Comparison of ENCODE assay signal across 8 cellular contexts in the genomic region with DNA sequence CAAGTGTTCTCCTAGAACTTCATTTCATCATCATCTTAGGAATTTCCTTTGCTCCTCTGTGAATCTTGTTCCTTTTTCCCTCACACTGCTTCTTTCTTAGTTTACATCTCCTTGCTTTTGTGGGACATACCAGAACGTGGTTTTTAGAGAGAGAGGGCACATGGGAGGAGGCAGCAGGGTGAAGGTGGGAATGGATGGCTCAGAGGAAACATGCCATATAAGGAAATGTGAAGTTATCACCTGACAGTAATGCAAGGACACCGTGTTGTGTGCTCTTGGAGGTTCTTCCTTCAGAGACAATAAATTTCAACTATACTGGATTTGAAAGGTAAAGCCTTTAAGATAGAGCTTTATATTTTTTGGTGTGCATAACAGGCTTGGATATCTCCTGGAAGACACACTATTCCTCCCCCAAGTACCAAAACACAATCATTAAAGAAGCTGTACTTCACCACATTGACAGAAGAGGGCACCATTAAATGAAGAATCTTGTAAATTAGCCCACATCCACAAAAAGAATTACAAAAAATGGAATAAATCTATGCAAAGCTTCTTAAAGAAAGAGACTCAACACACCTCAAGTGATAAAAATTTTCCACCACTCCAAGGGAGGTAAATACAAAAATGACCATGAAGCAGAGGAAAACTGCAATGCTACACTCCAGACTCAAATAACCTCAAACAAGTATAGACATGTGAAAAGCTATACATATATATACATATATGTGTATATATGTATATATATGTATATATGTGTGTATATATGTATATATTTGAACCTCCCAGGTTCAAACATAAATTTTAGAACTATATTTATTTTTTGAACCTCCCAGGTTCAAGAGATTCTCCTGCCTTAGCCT. TPM values are rescaled to one million over a fixed set of nuclear protein-coding genes. Genes with fewer than 3 reads are reported as not detected.
DNase-seq lines count a peak whose midpoint lies in the region; TF ChIP-seq lines count a peak whose summit lies in the region.

No MANE protein-coding gene starts in this region.

- no peak overlapping the region for H3K27ac ChIP-seq in CD4-positive, alpha-beta memory T cell (ENCODE audit: low read depth, low read length)
- peak overlapping the region; percentile 21 to 39 for H3K27ac ChIP-seq in tibial artery

- peaks cover 4% of the 10 kb centered on the region for H3K4me1 ChIP-seq in CD4-positive, alpha-beta memory T cell (ENCODE audit: insufficient read depth, low read length)
- peaks cover 0 to 21% (median 11%) of the 10 kb centered on the region in 4 donors for H3K4me1 ChIP-seq in tibial artery

- H3K9me3 Mint-ChIP-seq in CD4-positive, alpha-beta memory T cell, result no peaks in the 10 kb centered on the region
- H3K9me3 Mint-ChIP-seq in glutamatergic neuron (ENCODE audit: unreplicated experiment), result no peaks in the 10 kb centered on the region

- no peaks in the 10 kb centered on the region for H3K27me3 ChIP-seq in CD4-positive, alpha-beta memory T cell (ENCODE audit: insufficient read depth, low read length)
- no peaks in the 10 kb centered on the region for H3K27me3 ChIP-seq in tibial artery

- TF ChIP-seq CTCF in GM20000 (IDR thresholded peaks at IDR 0.05; ENCODE audit: extremely low read depth, missing control alignments) (peak; percentile 39), glutamatergic neuron (IDR thresholded peaks at IDR 0.05; ENCODE audit: partially characterized antibody, unreplicated experiment) (peak; percentile 64), tibial artery (IDR thresholded peaks at IDR 0.05) (peak; percentile 59 to 66)

- H3K9me3 ChIP-seq in CD4-positive, alpha-beta memory T cell (ENCODE audit: control insufficient read depth in 1 of 2, low read length in 2 of 2), result no peaks in the 10 kb centered on the region
- H3K9me3 ChIP-seq in tibial artery, result no peaks in the 10 kb centered on the region

- H3K36me3 Mint-ChIP-seq in CD4-positive, alpha-beta memory T cell, result no peaks in the 10 kb centered on the region
- H3K36me3 Mint-ChIP-seq in glutamatergic neuron (ENCODE audit: unreplicated experiment), result no peaks in the 10 kb centered on the region

- H3K4me3 ChIP-seq in CD4-positive, alpha-beta memory T cell (ENCODE audit: low read length in 2 of 2), result no peak overlapping the region
- H3K4me3 ChIP-seq in tibial artery, result no peak overlapping the region

- CTCF ChIA-PET in CD4-positive, alpha-beta memory T cell (lab: Charles Lee; ENCODE audit: partially characterized antibody), result interaction anchor here (0.6 to 7.2 kb wide), 43 partner anchors 9 to 566 kb away, joined by 3 to 235 read pairs (median 6); a partner anchor contains a TSS

- intact Hi-C loops in CD4-positive, alpha-beta memory T cell (cut with micrococcal nuclease), result loop anchor here (1.0 to 5.0 kb wide), 6 partner anchors 26 to 264 kb away; a partner anchor contains a TSS
- intact Hi-C loops in tibial artery (cut with DNase I; ENCODE audit: low total_unique reads), result loop anchor here (10.0 kb wide), 1 partner anchor 52 kb away; no protein-coding TSS in a partner anchor

- POLR2A ChIA-PET in CD4-positive, alpha-beta memory T cell (lab: Charles Lee; ENCODE audit: partially characterized antibody), result interaction anchor here (0.8 to 3.4 kb wide), 14 partner anchors 10 to 269 kb away, joined by 3 to 31 read pairs (median 4); a partner anchor contains a TSS

- DNase-seq in CD4-positive, alpha-beta memory T cell, result peak in 4 of 5 donors; percentile 45 to 54 (median 52)
- DNase-seq in GM20000 (ENCODE audit: low spot score) (no peak), SKM-1 (lab: John Stamatoyannopoulos, UW; ENCODE audit: unreplicated experiment) (peak; percentile 3), glutamatergic neuron (no peak), tibial artery (no peak), NCI-H1930 (lab: John Stamatoyannopoulos, UW) (no peak)
- no peak for DNase-seq in effector CD4-positive, alpha-beta T cell
- DNase-seq in activated naive CD4-positive, alpha-beta T cell treated with Interleukin-2 at 50 U/mL for 16 hours, result no peak

- no peak overlapping the region for H3K4me3 Mint-ChIP-seq in CD4-positive, alpha-beta memory T cell
- no peak overlapping the region for H3K4me3 Mint-ChIP-seq in glutamatergic neuron (ENCODE audit: unreplicated experiment)

- no peaks in the 10 kb centered on the region for H3K36me3 ChIP-seq in CD4-positive, alpha-beta memory T cell (ENCODE audit: insufficient read depth, low read length)
- H3K36me3 ChIP-seq in tibial artery, result no peaks in the 10 kb centered on the region

- no peak overlapping the region for H3K27ac Mint-ChIP-seq in CD4-positive, alpha-beta memory T cell
- no peak overlapping the region for H3K27ac Mint-ChIP-seq in glutamatergic neuron (ENCODE audit: unreplicated experiment)

- H3K4me1 Mint-ChIP-seq in CD4-positive, alpha-beta memory T cell, result peaks cover 5 to 7% (median 6%) of the 10 kb centered on the region in 4 donors
- no peaks in the 10 kb centered on the region for H3K4me1 Mint-ChIP-seq in glutamatergic neuron (ENCODE audit: low read depth, unreplicated experiment)

- no peaks in the 10 kb centered on the region for H3K27me3 Mint-ChIP-seq in CD4-positive, alpha-beta memory T cell
- no peaks in the 10 kb centered on the region for H3K27me3 Mint-ChIP-seq in glutamatergic neuron (ENCODE audit: unreplicated experiment)

RNA-seq across cellular contexts. Expression of a gene that starts 26.1 kb away (rescaled TPM):
- total RNA-seq in CD4-positive, alpha-beta memory T cell, result 1 to 10 TPM; 2.6 to 3.6 TPM
- polyA plus RNA-seq in CD4-positive, alpha-beta memory T cell, result 10 to 100 TPM in 1 of 2 donors, 1 to 10 TPM in 1; 7.2 to 15.7 TPM
- total RNA-seq in glutamatergic neuron (ENCODE audit: unreplicated experiment), result 15.1 TPM

Comparison
In these comparisons a context has a peak if more than half of its experiments do, and no peak if none do; other contexts are left out.
1. DNase-seq: peak in CD4-positive, alpha-beta memory T cell (4 of 5) and SKM-1 (single experiment); none in GM20000 (single experiment), glutamatergic neuron (single experiment), tibial artery (0 of 2), effector CD4-positive, alpha-beta T cell (single experiment), activated naive CD4-positive, alpha-beta T cell treated with Interleukin-2 at 50 U/mL for 16 hours (single experiment) and NCI-H1930 (0 of 2).
2. Peak in every context shown above with its lines, with median percentiles within 50 percentile points of each other: CTCF ChIP-seq.